Comparison of ENCODE assay signal across 12 cellular contexts in genomic region chr3:138938056-138938876, GRCh38. TPM values are rescaled to one million over a fixed set of nuclear protein-coding genes. Genes with fewer than 3 reads are reported as not detected.
DNase-seq lines count a peak whose midpoint lies in the region; ATAC-seq and TF ChIP-seq lines count a peak whose summit lies in the region.
"Had no signal": no experiment of that assay in that cellular context is flagged by ENCODE, and none has a peak within 500 bp of the region (broad histone marks: within the 10 kb centered on the region; RNA-seq: fewer than 3 reads in every experiment).

No MANE protein-coding gene starts in this region.

- CTCF ChIA-PET in T-cell (lab: Charles Lee) = interaction anchor here (0.6 to 1.1 kb wide), 2 partner anchors 15 to 161 kb away, joined by 3 to 4 read pairs; no protein-coding TSS in a partner anchor

- H3K9me3 ChIP-seq in uterus = no peaks in the 10 kb centered on the region

- POLR2A ChIA-PET in T-cell (lab: Charles Lee) = no interaction called here

- H3K36me3 ChIP-seq in uterus = no peaks in the 10 kb centered on the region

- H3K9me3 Mint-ChIP-seq in activated CD4-positive, alpha-beta T cell treated with anti-CD3 and anti-CD28 coated beads, Interleukin-2, amount 10 ng/mL, durations not matched to agents 24 days and 14 days = no peaks in the 10 kb centered on the region
- H3K9me3 Mint-ChIP-seq in T-cell = no peaks in the 10 kb centered on the region
- no peaks in the 10 kb centered on the region for H3K9me3 Mint-ChIP-seq in endothelial cell (ENCODE audit: unreplicated experiment)
- H3K9me3 Mint-ChIP-seq: activated CD4-positive, alpha-beta memory T cell treated with anti-CD3 and anti-CD28 coated beads for 36 hours had no signal

- TF ChIP-seq POLR2A in uterus (IDR thresholded peaks at IDR 0.05) = no peak

- H3K36me3 Mint-ChIP-seq in activated CD4-positive, alpha-beta T cell treated with anti-CD3 and anti-CD28 coated beads, Interleukin-2, amount 10 ng/mL, durations not matched to agents 24 days and 14 days (ENCODE audit: low read depth) = no peaks in the 10 kb centered on the region
- H3K36me3 Mint-ChIP-seq in T-cell (no peaks in the 10 kb centered on the region), endothelial cell (ENCODE audit: low read depth, unreplicated experiment) (peaks cover 4% of the 10 kb centered on the region)
- H3K36me3 Mint-ChIP-seq: activated CD4-positive, alpha-beta memory T cell treated with anti-CD3 and anti-CD28 coated beads for 36 hours had no signal

- peak; percentile 63 for DNase-seq in activated CD4-positive, alpha-beta T cell treated with anti-CD3 and anti-CD28 coated beads, Interleukin-2, amount 10 ng/mL, durations not matched to agents 24 days and 14 days
- DNase-seq in activated CD4-positive, alpha-beta T cell treated with anti-CD3 and anti-CD28 coated beads for 1 hour = no peak
- DNase-seq in T-cell (no peak), endothelial cell (ENCODE audit: low spot score) (peak; percentile 50), posterior vena cava (ENCODE audit: low spot score) (peak; percentile 74), uterus (no peak), NCI-H1436 treated with DMSO at 0.1 percent for 48 hours (lab: John Stamatoyannopoulos, UW) (no peak), HuH-7 (ENCODE audit: low spot score) (no peak)
- DNase-seq: activated CD4-positive, alpha-beta memory T cell treated with anti-CD3 and anti-CD28 coated beads for 36 hours; NCI-H1048; NK-92 treated with Interleukin-12 subunit alpha and Interleukin-12 subunit beta, amount 100 ng/mL, for 24 hours had no signal

- TF ChIP-seq CTCF in endothelial cell (IDR thresholded peaks at IDR 0.05; ENCODE audit: unreplicated experiment) (no peak), uterus (IDR thresholded peaks at IDR 0.05) (no peak)

- ATAC-seq in T-cell (replicated peaks in 1 of 4) = peak; percentile 11 to 47 (median 26)

- H3K27me3 ChIP-seq in uterus = peaks cover 0 to 18% of the 10 kb centered on the region in 2 donors

- peak overlapping the region in 1 of 2 donors; percentile 16 for H3K4me3 ChIP-seq in uterus

- peak overlapping the region; percentile 15 for H3K27ac Mint-ChIP-seq in activated CD4-positive, alpha-beta T cell treated with anti-CD3 and anti-CD28 coated beads, Interleukin-2, amount 10 ng/mL, durations not matched to agents 24 days and 14 days
- H3K27ac Mint-ChIP-seq in T-cell (no peak overlapping the region), endothelial cell (ENCODE audit: unreplicated experiment) (no peak overlapping the region)
- H3K27ac Mint-ChIP-seq: activated CD4-positive, alpha-beta memory T cell treated with anti-CD3 and anti-CD28 coated beads for 36 hours had no signal

- H3K4me3 Mint-ChIP-seq in activated CD4-positive, alpha-beta T cell treated with anti-CD3 and anti-CD28 coated beads, Interleukin-2, amount 10 ng/mL, durations not matched to agents 24 days and 14 days = no peak overlapping the region
- H3K4me3 Mint-ChIP-seq in T-cell = peak overlapping the region; percentile 37 to 83 (median 59)
- peak overlapping the region; percentile 47 for H3K4me3 Mint-ChIP-seq in endothelial cell (ENCODE audit: unreplicated experiment)
- H3K4me3 Mint-ChIP-seq: activated CD4-positive, alpha-beta memory T cell treated with anti-CD3 and anti-CD28 coated beads for 36 hours had no signal

- H3K27ac ChIP-seq in uterus = no peak overlapping the region

- intact Hi-C loops in activated CD4-positive, alpha-beta T cell treated with anti-CD3 and anti-CD28 coated beads, Interleukin-2, amount 10 ng/mL, durations not matched to agents 24 days and 14 days (cut with micrococcal nuclease) = no loop called here
- intact Hi-C loops in posterior vena cava (cut with DNase I) (loop anchor here in 1 of 2 donors (10.0 kb wide), 1 partner anchor 387 kb away; no protein-coding TSS in a partner anchor), uterus (cut with DNase I; ENCODE audit: low total_unique reads) (no loop called here)

- peaks cover 87% of the 10 kb centered on the region for H3K27me3 Mint-ChIP-seq in activated CD4-positive, alpha-beta T cell treated with anti-CD3 and anti-CD28 coated beads, Interleukin-2, amount 10 ng/mL, durations not matched to agents 24 days and 14 days
- peaks cover 71 to 95% of the 10 kb centered on the region in 2 donors for H3K27me3 Mint-ChIP-seq in T-cell
- H3K27me3 Mint-ChIP-seq in endothelial cell (ENCODE audit: unreplicated experiment) = peaks cover 17% of the 10 kb centered on the region

- H3K4me1 ChIP-seq in uterus = no peaks in the 10 kb centered on the region

- H3K4me1 Mint-ChIP-seq in activated CD4-positive, alpha-beta T cell treated with anti-CD3 and anti-CD28 coated beads, Interleukin-2, amount 10 ng/mL, durations not matched to agents 24 days and 14 days = peaks cover 14% of the 10 kb centered on the region
- H3K4me1 Mint-ChIP-seq in T-cell = peaks cover 33 to 43% (median 41%) of the 10 kb centered on the region in 3 donors
- H3K4me1 Mint-ChIP-seq in endothelial cell (ENCODE audit: unreplicated experiment) = peaks cover 40% of the 10 kb centered on the region

RNA-seq across cellular contexts. Expression of gene FOXL2, which starts 8.7 kb away (rescaled TPM):
- total RNA-seq in activated CD4-positive, alpha-beta T cell treated with anti-CD3 and anti-CD28 coated beads, Interleukin-2, amount 10 ng/mL, durations not matched to agents 24 days and 14 days = not detected in 2 replicates
- not detected for total RNA-seq in T-cell
- 6.8 TPM for total RNA-seq in endothelial cell (ENCODE audit: unreplicated experiment)
- total RNA-seq in posterior vena cava = not detected
- total RNA-seq in uterus = 10 to 100 TPM in 1 of 4 donors, 1 to 10 TPM in 1, under 1 TPM in 1, not detected in 1; 0.26 to 23.6 (median 9.8) TPM
- total RNA-seq: A673; activated CD4-positive, alpha-beta memory T cell treated with anti-CD3 and anti-CD28 coated beads for 36 hours had no signal

RNA-seq across cellular contexts. Expression of gene FOXL2NB, which starts 8.8 kb away (rescaled TPM):
- not detected in 2 replicates for total RNA-seq in activated CD4-positive, alpha-beta T cell treated with anti-CD3 and anti-CD28 coated beads, Interleukin-2, amount 10 ng/mL, durations not matched to agents 24 days and 14 days
- total RNA-seq in T-cell (under 1 TPM in 1 of 5 donors, not detected in 4; 0.06 TPM), endothelial cell (ENCODE audit: unreplicated experiment) (13.2 TPM), posterior vena cava (not detected), uterus (10 to 100 TPM in 2 of 4 donors, 1 to 10 TPM in 2; 1.3 to 22.7 (median 12.2) TPM)
- total RNA-seq: A673; activated CD4-positive, alpha-beta memory T cell treated with anti-CD3 and anti-CD28 coated beads for 36 hours had no signal

Comparison
In these comparisons a context has a peak if more than half of its experiments do, and no peak if none do; other contexts are left out.
1. DNase-seq: peak in activated CD4-positive, alpha-beta T cell treated with anti-CD3 and anti-CD28 coated beads, Interleukin-2, amount 10 ng/mL, durations not matched to agents 24 days and 14 days (single experiment), endothelial cell (single experiment) and posterior vena cava (single experiment); none in activated CD4-positive, alpha-beta T cell treated with anti-CD3 and anti-CD28 coated beads for 1 hour (single experiment), T-cell (0 of 34), uterus (0 of 2), NCI-H1436 treated with DMSO at 0.1 percent for 48 hours (single experiment) and HuH-7 (single experiment).